33 cellular contexts compared by ENCODE assay signal in the genomic region with DNA sequence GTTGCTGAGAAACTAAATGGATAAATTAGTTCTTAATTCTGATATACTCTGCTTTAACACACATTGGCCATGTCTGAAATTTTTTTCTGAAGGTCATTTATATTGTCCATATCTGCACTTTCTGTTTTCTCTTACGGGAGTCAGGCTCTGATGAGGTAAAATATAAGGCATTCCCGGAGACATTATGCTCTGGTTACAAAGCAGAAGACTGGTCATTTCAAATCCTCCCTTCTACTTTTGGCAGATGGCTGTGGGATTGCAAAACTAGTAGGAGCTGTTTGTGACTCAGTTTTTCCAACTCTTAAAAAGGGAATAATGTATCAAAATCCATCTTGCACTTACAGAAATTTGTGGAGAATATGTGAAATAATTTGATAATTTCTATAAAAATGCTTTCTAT.
"Had no signal": no experiment of that assay in that cellular context is flagged by ENCODE, and none has a peak within 500 bp of the region (broad histone marks: within the 10 kb centered on the region; RNA-seq: fewer than 3 reads in every experiment).

No MANE protein-coding gene starts in this region.

- FAIRE-seq: bronchial epithelial cell, islet of Langerhans had no signal

- H3K4me1 Mint-ChIP-seq: activated CD4-positive, alpha-beta T cell treated with anti-CD3 and anti-CD28 coated beads, Interleukin-2, amount 10 ng/mL, durations not matched to agents 7 days and 5 days; activated T-helper 17 cell treated with anti-CD3 and anti-CD28 coated beads, Interleukin-2, amount 50 U/mL, for 72 hours; central memory CD8-positive, alpha-beta T cell; endodermal cell; mesothelial cell of epicardium; naive B cell; nephron progenitor cell; WTC11 had no signal

- H3K4me3 ChIP-seq: esophagus squamous epithelium, heart right ventricle, ovary, right lobe of liver, thoracic aorta, uterus had no signal

- H3K27me3 Mint-ChIP-seq: dendritic cell treated with granulocyte-macrophage colony-stimulating factor and Interleukin-4, amounts not matched to agents 40 ng/mL and 50 ng/mL, for 4 days; progenitor cell of endocrine pancreas had no signal

- H3K4me1 ChIP-seq: esophagus squamous epithelium, heart right ventricle, right lobe of liver, uterus had no signal

- H3K9me3 Mint-ChIP-seq: activated CD4-positive, alpha-beta T cell treated with anti-CD3 and anti-CD28 coated beads, Interleukin-2, amount 10 ng/mL, durations not matched to agents 7 days and 5 days; activated CD8-positive, alpha-beta T cell treated with anti-CD3 and anti-CD28 coated beads for 36 hours; activated T-cell treated with anti-CD3 and anti-CD28 coated beads, Interleukin-2, amount 50 U/mL, for 4 hours; activated T-helper 17 cell treated with anti-CD3 and anti-CD28 coated beads, Interleukin-2, amount 50 U/mL, for 72 hours; central memory CD8-positive, alpha-beta T cell; dendritic cell treated with granulocyte-macrophage colony-stimulating factor and Interleukin-4, amounts not matched to agents 40 ng/mL and 50 ng/mL, for 4 days; mesothelial cell of epicardium; naive B cell; T-helper 1 cell treated with Interleukin-12 subunit alpha and Interleukin-12 subunit beta and Interleukin-4 antibody, amounts not matched to agents 30 μg/mL and 1 μg/mL, for 36 hours had no signal

- H3K9me3 ChIP-seq: esophagus squamous epithelium, heart right ventricle, neutrophil, ovary, right lobe of liver, thoracic aorta, uterus had no signal

- H3K4me3 Mint-ChIP-seq: activated CD4-positive, alpha-beta T cell treated with anti-CD3 and anti-CD28 coated beads, Interleukin-2, amount 10 ng/mL, durations not matched to agents 7 days and 5 days; activated CD8-positive, alpha-beta T cell treated with anti-CD3 and anti-CD28 coated beads for 36 hours; activated T-cell treated with anti-CD3 and anti-CD28 coated beads, Interleukin-2, amount 50 U/mL, for 4 hours; activated T-helper 17 cell treated with anti-CD3 and anti-CD28 coated beads, Interleukin-2, amount 50 U/mL, for 72 hours; central memory CD8-positive, alpha-beta T cell; dendritic cell treated with granulocyte-macrophage colony-stimulating factor and Interleukin-4, amounts not matched to agents 40 ng/mL and 50 ng/mL, for 4 days; endodermal cell; mesothelial cell of epicardium; naive B cell; nephron progenitor cell; T-helper 1 cell treated with Interleukin-12 subunit alpha and Interleukin-12 subunit beta and Interleukin-4 antibody, amounts not matched to agents 30 μg/mL and 1 μg/mL, for 36 hours; WTC11 had no signal

- H3K36me3 Mint-ChIP-seq: mesothelial cell of epicardium, naive B cell had no signal

- H3K27ac Mint-ChIP-seq: activated CD4-positive, alpha-beta T cell treated with anti-CD3 and anti-CD28 coated beads, Interleukin-2, amount 10 ng/mL, durations not matched to agents 7 days and 5 days; activated CD8-positive, alpha-beta T cell treated with anti-CD3 and anti-CD28 coated beads for 36 hours; activated T-helper 17 cell treated with anti-CD3 and anti-CD28 coated beads, Interleukin-2, amount 50 U/mL, for 72 hours; dendritic cell treated with granulocyte-macrophage colony-stimulating factor and Interleukin-4, amounts not matched to agents 40 ng/mL and 50 ng/mL, for 4 days; endodermal cell; mesothelial cell of epicardium; naive B cell; nephron progenitor cell; progenitor cell of endocrine pancreas; T-helper 1 cell treated with Interleukin-12 subunit alpha and Interleukin-12 subunit beta and Interleukin-4 antibody, amounts not matched to agents 30 μg/mL and 1 μg/mL, for 36 hours; WTC11 had no signal

- H3K27me3 ChIP-seq: esophagus squamous epithelium, neutrophil, ovary, right lobe of liver, uterus had no signal

- H3K36me3 ChIP-seq: esophagus squamous epithelium, heart right ventricle, neutrophil, ovary, right lobe of liver, thoracic aorta, uterus had no signal

- H3K27ac ChIP-seq: esophagus squamous epithelium, heart right ventricle, neutrophil, ovary, right lobe of liver, thoracic aorta, uterus had no signal

- DNase-seq: activated CD4-positive, alpha-beta T cell treated with anti-CD3 and anti-CD28 coated beads for 1 hour; activated CD4-positive, alpha-beta T cell treated with anti-CD3 and anti-CD28 coated beads, Interleukin-2, amount 10 ng/mL, durations not matched to agents 7 days and 5 days; activated CD8-positive, alpha-beta T cell treated with anti-CD3 and anti-CD28 coated beads for 36 hours; activated gamma-delta T cell treated with Interleukin-2 at 50 U/mL for 16 hours; activated naive CD4-positive, alpha-beta T cell treated with anti-CD3 and anti-CD28 coated beads, Interleukin-2, amount 50 U/mL, for 16 hours; activated T-cell treated with anti-CD3 and anti-CD28 coated beads, Interleukin-2, amount 50 U/mL, for 4 hours; endodermal cell; esophagus squamous epithelium; foreskin melanocyte; heart right ventricle; left ventricle myocardium superior; mammary epithelial cell; naive B cell; nephron progenitor cell; ovary; right lobe of liver; stimulated activated CD4-positive, alpha-beta T cell treated with anti-CD3 and anti-CD28 coated beads, Interleukin-12 subunit alpha, Interleukin-12 subunit beta, amount 100 ng/mL, for 4 hours; stimulated activated CD4-positive, alpha-beta T cell treated with anti-CD3 and anti-CD28 coated beads, Interleukin-4, amount 100 ng/mL, for 1 hour; stimulated activated naive CD8-positive, alpha-beta T cell treated with anti-CD3 and anti-CD28 coated beads, Interleukin-15, Interleukin-2, amounts not matched to agents 100 U/mL and 50 U/mL, for 24 hours; SW 1271; T1000; uterus had no signal

- ATAC-seq: activated CD8-positive, alpha-beta T cell treated with anti-CD3 and anti-CD28 coated beads for 36 hours; activated T-cell treated with anti-CD3 and anti-CD28 coated beads, Interleukin-2, amount 50 U/mL, for 4 hours; activated T-helper 17 cell treated with anti-CD3 and anti-CD28 coated beads, Interleukin-2, amount 50 U/mL, for 72 hours; heart right ventricle; left ventricle myocardium superior; right lobe of liver; stimulated activated naive CD8-positive, alpha-beta T cell treated with anti-CD3 and anti-CD28 coated beads, Interleukin-15, Interleukin-2, amounts not matched to agents 100 U/mL and 50 U/mL, for 24 hours; WTC11 had no signal
